ENCODE assay signal across 8 cellular contexts in the genomic region with DNA sequence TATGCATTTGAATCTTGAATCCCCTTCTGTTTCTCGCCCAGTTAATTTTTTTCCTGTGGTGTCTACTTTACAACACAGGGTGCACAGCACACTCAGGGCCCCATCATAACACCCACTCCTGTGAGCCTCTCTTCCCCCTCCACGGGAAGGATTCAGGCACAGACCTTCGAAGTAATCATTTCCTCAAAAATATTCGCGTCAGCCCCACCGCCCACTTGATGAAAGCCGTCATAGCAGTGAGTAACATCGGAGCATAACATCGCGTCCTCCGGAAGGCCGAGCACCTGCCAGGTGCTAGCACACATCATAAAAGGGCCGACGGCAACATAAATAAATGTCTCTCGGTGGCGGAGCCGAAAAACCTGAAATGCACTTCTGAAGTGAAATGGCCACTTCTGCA.
DNase-seq lines count a peak whose midpoint lies in the region; ATAC-seq lines count a peak whose summit lies in the region.
"Had no signal": no experiment of that assay in that cellular context is flagged by ENCODE, and none has a peak within 500 bp of the region (broad histone marks: within the 10 kb centered on the region; RNA-seq: fewer than 3 reads in every experiment).

No MANE protein-coding gene starts in this region.

- H3K27ac Mint-ChIP-seq in activated T-cell treated with anti-CD3 and anti-CD28 coated beads, Interleukin-2, amount 50 U/mL, for 24 hours, result peak overlapping the region; percentile 90

- H3K27me3 Mint-ChIP-seq in activated T-cell treated with anti-CD3 and anti-CD28 coated beads, Interleukin-2, amount 50 U/mL, for 24 hours, result no peaks in the 10 kb centered on the region

- ATAC-seq in GM21515 (IDR thresholded peaks at IDR 0.05; ENCODE audit: unreplicated experiment), result no peak
- no peak for ATAC-seq in GM21367 (IDR thresholded peaks at IDR 0.05; ENCODE audit: unreplicated experiment)

- no peaks in the 10 kb centered on the region for H3K9me3 Mint-ChIP-seq in activated T-cell treated with anti-CD3 and anti-CD28 coated beads, Interleukin-2, amount 50 U/mL, for 24 hours

- DNase-seq in T-helper 2 cell (peak in 3 of 5 experiments; percentile 26 to 67 (median 63)), NCI-H1930 (lab: John Stamatoyannopoulos, UW) (no peak)
- peak; percentile 63 for DNase-seq in activated T-cell treated with anti-CD3 and anti-CD28 coated beads, Interleukin-2, amount 50 U/mL, for 24 hours
- DNase-seq in stimulated activated CD4-positive, alpha-beta T cell treated with anti-CD3 and anti-CD28 coated beads, Interleukin-12 subunit alpha, Interleukin-12 subunit beta, amount 100 ng/mL, for 4 hours, result peak; percentile 65
- peak; percentile 85 for DNase-seq in stimulated activated naive CD4-positive, alpha-beta T cell treated with Interleukin-2 at 50 U/mL for 16 hours (lab: John Stamatoyannopoulos, UW)
- DNase-seq: SHP77 treated with DMSO at 0.1 percent for 48 hours had no signal

- H3K4me1 Mint-ChIP-seq in activated T-cell treated with anti-CD3 and anti-CD28 coated beads, Interleukin-2, amount 50 U/mL, for 24 hours (ENCODE audit: low read depth), result peaks cover 27% of the 10 kb centered on the region

- peak overlapping the region; percentile 47 for H3K4me3 Mint-ChIP-seq in activated T-cell treated with anti-CD3 and anti-CD28 coated beads, Interleukin-2, amount 50 U/mL, for 24 hours

- no peaks in the 10 kb centered on the region for H3K36me3 Mint-ChIP-seq in activated T-cell treated with anti-CD3 and anti-CD28 coated beads, Interleukin-2, amount 50 U/mL, for 24 hours (ENCODE audit: low read depth)

Comparison
In these comparisons a context has a peak if more than half of its experiments do, and no peak if none do; other contexts are left out.
1. DNase-seq: peak in T-helper 2 cell (3 of 5), activated T-cell treated with anti-CD3 and anti-CD28 coated beads, Interleukin-2, amount 50 U/mL, for 24 hours (single experiment), stimulated activated CD4-positive, alpha-beta T cell treated with anti-CD3 and anti-CD28 coated beads, Interleukin-12 subunit alpha, Interleukin-12 subunit beta, amount 100 ng/mL, for 4 hours (single experiment) and stimulated activated naive CD4-positive, alpha-beta T cell treated with Interleukin-2 at 50 U/mL for 16 hours (single experiment); none in NCI-H1930 (0 of 2).